9 cellular contexts compared by ENCODE assay signal in genomic region chr14:99672506-99673327, GRCh38. TPM values are rescaled to one million over a fixed set of nuclear protein-coding genes. Genes with fewer than 3 reads are reported as not detected.
DNase-seq lines count a peak whose midpoint lies in the region; ATAC-seq and TF ChIP-seq lines count a peak whose summit lies in the region.
"Had no signal": no experiment of that assay in that cellular context is flagged by ENCODE, and none has a peak within 500 bp of the region (broad histone marks: within the 10 kb centered on the region; RNA-seq: fewer than 3 reads in every experiment).

No MANE protein-coding gene starts in this region.

- peaks cover 43 to 48% of the 10 kb centered on the region in 2 donors for H3K4me1 ChIP-seq in neuronal stem cell (ENCODE audit: control insufficient read depth in 2 of 2, insufficient read depth in 1 of 2, low read depth in 1 of 2, low read length in 2 of 2)

- CTCF ChIA-PET in WTC11 (lab: Charles Lee): interaction anchor here (0.5 to 2.8 kb wide), 2 partner anchors 11 to 371 kb away, joined by 3 to 12 read pairs; partner anchors contain the start of gene CYP46A1

- H2BK12ac ChIP-seq in neuronal stem cell (ENCODE audit: low read length): peak overlapping the region; percentile 99

- peak overlapping the region; percentile 56 for H2BK120ac ChIP-seq in neuronal stem cell (ENCODE audit: low read depth, low read length)

- H3K36me3 ChIP-seq in neuronal stem cell (replicated peaks in 1 of 2; ENCODE audit: control insufficient read depth in 2 of 2, insufficient read depth in 2 of 2, low read length in 2 of 2): no peaks in the 10 kb centered on the region

- H3K9ac ChIP-seq in neuronal stem cell (ENCODE audit: low read depth, low read length, poor library complexity): no peak overlapping the region

- ATAC-seq in GM19328 (IDR thresholded peaks at IDR 0.05; ENCODE audit: unreplicated experiment) (peak; percentile 57), HG03442 (IDR thresholded peaks at IDR 0.05; ENCODE audit: unreplicated experiment) (peak; percentile 53), WTC11 (peak; percentile 27)
- ATAC-seq: SK-N-SH treated with all-trans-retinoic acid at 6 μM for 48 hours had no signal

- H3K14ac ChIP-seq in neuronal stem cell (ENCODE audit: low read length): peak overlapping the region; percentile 11

- POLR2A ChIA-PET in WTC11 (lab: Charles Lee): no interaction called here

- peak overlapping the region; percentile 87 for H2BK15ac ChIP-seq in neuronal stem cell (ENCODE audit: low read length)

- no peaks in the 10 kb centered on the region for H3K27me3 ChIP-seq in neuronal stem cell (ENCODE audit: control insufficient read depth in 3 of 3, insufficient read depth in 3 of 3, low read depth in 1 of 3, low read length in 3 of 3)

- no peak overlapping the region for H3K4me3 Mint-ChIP-seq in WTC11

- peak overlapping the region; percentile 31 for H3K4ac ChIP-seq in neuronal stem cell (ENCODE audit: low read length)

- H3K27ac Mint-ChIP-seq in WTC11: peak overlapping the region; percentile 19; the same call in 1 of the 2 replicates

- no peaks in the 10 kb centered on the region for H3K79me1 ChIP-seq in neuronal stem cell (ENCODE audit: low read depth, low read length)

- H3K36me3 Mint-ChIP-seq in WTC11: no peaks in the 10 kb centered on the region

- no peak overlapping the region for H3K23ac ChIP-seq in neuronal stem cell (ENCODE audit: low read depth, low read length, poor library complexity)

- no peak for TF ChIP-seq CTCF in WTC11 (IDR thresholded peaks at IDR 0.05)

- H2AFZ ChIP-seq in neuronal stem cell (ENCODE audit: low read length): no peak overlapping the region

- peak overlapping the region; percentile 95 for H3K18ac ChIP-seq in neuronal stem cell (ENCODE audit: low read length)

- peaks cover 35% of the 10 kb centered on the region for H3K4me1 Mint-ChIP-seq in WTC11

- H4K91ac ChIP-seq in neuronal stem cell (ENCODE audit: low read depth, low read length, poor library complexity): peak overlapping the region; percentile 79

- H2AK5ac ChIP-seq in neuronal stem cell (ENCODE audit: low read depth, low read length): peak overlapping the region; percentile 95

- peak overlapping the region; percentile 94 for H3K27ac ChIP-seq in neuronal stem cell (replicated peaks; ENCODE audit: low read length)

- H2BK5ac ChIP-seq in neuronal stem cell (ENCODE audit: low read length): peak overlapping the region; percentile 94

- H3K9me3 ChIP-seq in neuronal stem cell (replicated peaks in 1 of 2; ENCODE audit: control insufficient read depth in 2 of 2, insufficient read depth in 1 of 2, low read depth in 1 of 2, low read length in 2 of 2): peaks cover 6 to 11% of the 10 kb centered on the region in 2 donors

- H3K27me3 Mint-ChIP-seq in WTC11 (ENCODE audit: low read depth): peaks cover 3% of the 10 kb centered on the region; the same call in 1 of the 2 replicates

- no peak overlapping the region for H3K4me3 ChIP-seq in neuronal stem cell (ENCODE audit: low read length in 2 of 2)

- H4K8ac ChIP-seq in neuronal stem cell (ENCODE audit: low read depth, low read length): no peak overlapping the region

- no CpG with 5 or more reads among the region's 11 CpGs for WGBS in neuronal stem cell (ENCODE audit: extremely low coverage in 2 of 2, insufficient read length in 2 of 2, insufficient replicate concordance in 1 of 2), 2 donors

- DNase-seq in WTC11 (ENCODE audit: low spot score): no peak
- DNase-seq in neuronal stem cell (ENCODE audit: low spot score): no peak
- DNase-seq in hippocampal formation (lab: John Stamatoyannopoulos, UW): no peak
- DNase-seq in cortex of kidney (lab: John Stamatoyannopoulos, UW): no peak
- no peak for DNase-seq in SHP77 (lab: John Stamatoyannopoulos, UW)
- no peak for DNase-seq in DMS153 treated with DMSO at 0.1 percent for 48 hours (lab: John Stamatoyannopoulos, UW; ENCODE audit: unreplicated experiment)

- H3K9me3 Mint-ChIP-seq in WTC11: peaks cover under 1% of the 10 kb centered on the region; the same call in 1 of the 2 replicates

- H3K4me2 ChIP-seq in neuronal stem cell (ENCODE audit: insufficient read depth, low read length, poor library complexity, severe bottlenecking): no peak overlapping the region

TF ChIP-seq in WTC11, 78 proteins besides CTCF, POLR2A, EP300 and RAD21:
- TF ChIP-seq EMX1 (CRISPR knock-in tag; IDR thresholded peaks at IDR 0.05) (no peak), ZNF425 (CRISPR knock-in tag; conservative IDR thresholded peaks at IDR 0.05) (no peak), FOXP1 (CRISPR knock-in tag; IDR thresholded peaks at IDR 0.05; ENCODE audit: borderline replicate concordance) (no peak), GRHL2 (CRISPR knock-in tag; IDR thresholded peaks at IDR 0.05; ENCODE audit: insufficient replicate concordance, severe bottlenecking) (no peak), NR1H2 (CRISPR knock-in tag; IDR thresholded peaks at IDR 0.05) (no peak), NFYB (CRISPR knock-in tag; conservative IDR thresholded peaks at IDR 0.05; ENCODE audit: low read depth) (no peak), ZNF232 (CRISPR knock-in tag; IDR thresholded peaks at IDR 0.05) (no peak), STAT6 (CRISPR knock-in tag; conservative IDR thresholded peaks at IDR 0.05; ENCODE audit: low read depth) (no peak), FOXJ3 (CRISPR knock-in tag; IDR thresholded peaks at IDR 0.05; ENCODE audit: borderline replicate concordance) (no peak), ZNF423 (CRISPR knock-in tag; IDR thresholded peaks at IDR 0.05) (no peak), ZNF671 (CRISPR knock-in tag; IDR thresholded peaks at IDR 0.05) (no peak), FOXK1 (CRISPR knock-in tag; IDR thresholded peaks at IDR 0.05) (no peak), MAX (CRISPR knock-in tag; IDR thresholded peaks at IDR 0.05) (no peak), ZBTB21 (CRISPR knock-in tag; IDR thresholded peaks at IDR 0.05; ENCODE audit: borderline replicate concordance) (no peak), PRRX2 (CRISPR knock-in tag; IDR thresholded peaks at IDR 0.05) (no peak), OVOL2 (CRISPR knock-in tag; IDR thresholded peaks at IDR 0.05; ENCODE audit: borderline replicate concordance) (no peak), ETV6 (CRISPR knock-in tag; IDR thresholded peaks at IDR 0.05) (no peak), ZNF263 (CRISPR knock-in tag; IDR thresholded peaks at IDR 0.05; ENCODE audit: low read depth) (no peak), IRF2 (CRISPR knock-in tag; IDR thresholded peaks at IDR 0.05; ENCODE audit: borderline replicate concordance, low read depth) (no peak), ERG (CRISPR knock-in tag; IDR thresholded peaks at IDR 0.05) (no peak)

RNA-seq across cellular contexts. Expression of gene CYP46A1, which starts 11.4 kb away (rescaled TPM):
- total RNA-seq in WTC11 (2021): 0.57 to 0.77 TPM (median 0.73 TPM) in 3 replicates
- polyA plus RNA-seq in neuronal stem cell (2013, experiment 1 of 2): 1.5 TPM
- polyA plus RNA-seq in neuronal stem cell (2013, experiment 2 of 2): 1.6 TPM

RNA-seq across cellular contexts. Expression of gene HHIPL1, which starts 27.8 kb away (rescaled TPM):
- total RNA-seq in WTC11 (2021): 1.2 to 2.0 TPM (median 1.5 TPM) in 3 replicates
- 0.67 TPM for polyA plus RNA-seq in neuronal stem cell (2013, experiment 1 of 2)
- polyA plus RNA-seq in neuronal stem cell (2013, experiment 2 of 2): 0.71 TPM
